8 cellular contexts compared by ENCODE assay signal in genomic region chr19:54593931-54594626, GRCh38. TPM values are rescaled to one million over a fixed set of nuclear protein-coding genes. Genes with fewer than 3 reads are reported as not detected.
"Had no signal": no experiment of that assay in that cellular context is flagged by ENCODE, and none has a peak within 500 bp of the region (broad histone marks: within the 10 kb centered on the region; RNA-seq: fewer than 3 reads in every experiment).

No MANE protein-coding gene starts in this region.

RNA-seq across cellular contexts. Expression of gene LILRA1, which starts 0.6 kb away (rescaled TPM):
- total RNA-seq: activated CD8-positive, alpha-beta memory T cell treated with anti-CD3 and anti-CD28 coated beads for 36 hours; activated T-cell treated with anti-CD3 and anti-CD28 coated beads, Interleukin-2, amount 50 U/mL, for 4 hours; activated T-helper 2 cell treated with anti-CD3 and anti-CD28 coated beads, Interferon-gamma antibody, Interleukin-2, Interleukin-4, amounts not matched to agents 10 μg/mL and 5 μg/mL and 100 μg/mL, durations not matched to agents 14 hours and 24 hours and 36 hours; astrocyte; dermis microvascular lymphatic vessel endothelial cell; foreskin keratinocyte; glomerular endothelial cell; kidney epithelial cell had no signal
- polyA plus RNA-seq: foreskin keratinocyte had no signal

RNA-seq across cellular contexts. Expression of gene LILRA2, which starts 20.5 kb away (rescaled TPM):
- total RNA-seq: activated CD8-positive, alpha-beta memory T cell treated with anti-CD3 and anti-CD28 coated beads for 36 hours; activated T-cell treated with anti-CD3 and anti-CD28 coated beads, Interleukin-2, amount 50 U/mL, for 4 hours; activated T-helper 2 cell treated with anti-CD3 and anti-CD28 coated beads, Interferon-gamma antibody, Interleukin-2, Interleukin-4, amounts not matched to agents 10 μg/mL and 5 μg/mL and 100 μg/mL, durations not matched to agents 14 hours and 24 hours and 36 hours; astrocyte; dermis microvascular lymphatic vessel endothelial cell; foreskin keratinocyte; glomerular endothelial cell; kidney epithelial cell had no signal
- polyA plus RNA-seq: foreskin keratinocyte had no signal

RNA-seq across cellular contexts. Expression of gene LILRB1, which starts 36.2 kb away (rescaled TPM):
- total RNA-seq: activated T-helper 2 cell treated with anti-CD3 and anti-CD28 coated beads, Interferon-gamma antibody, Interleukin-2, Interleukin-4, amounts not matched to agents 10 μg/mL and 5 μg/mL and 100 μg/mL, durations not matched to agents 14 hours and 24 hours and 36 hours; astrocyte; dermis microvascular lymphatic vessel endothelial cell; foreskin keratinocyte; kidney epithelial cell had no signal
- polyA plus RNA-seq: foreskin keratinocyte had no signal
